Comparison of ENCODE assay signal across 18 cellular contexts in genomic region chr17:46160169-46160568, GRCh38. TPM values are rescaled to one million over a fixed set of nuclear protein-coding genes. Genes with fewer than 3 reads are reported as not detected.
DNase-seq lines count a peak whose midpoint lies in the region; ATAC-seq and TF ChIP-seq lines count a peak whose summit lies in the region.
"Had no signal": no experiment of that assay in that cellular context is flagged by ENCODE, and none has a peak within 500 bp of the region (broad histone marks: within the 10 kb centered on the region; RNA-seq: fewer than 3 reads in every experiment).

No MANE protein-coding gene starts in this region.

- TF ChIP-seq EP300 in gastroesophageal sphincter (IDR thresholded peaks at IDR 0.05) = no peak

- intact Hi-C loops in CD8-positive, alpha-beta T cell (cut with DNase I, micrococcal nuclease) = loop anchor here in 1 of 2 experiments (5.0 kb wide), 1 partner anchor 33 kb away; no protein-coding TSS in a partner anchor
- intact Hi-C loops in IMR-90 (cut with micrococcal nuclease) (no loop called here), psoas muscle (cut with DNase I) (no loop called here)

- H3K4me3 Mint-ChIP-seq in CD8-positive, alpha-beta T cell = no peak overlapping the region
- H3K4me3 Mint-ChIP-seq: activated CD4-positive, alpha-beta T cell treated with anti-CD3 and anti-CD28 coated beads, Interleukin-2, amount 10 ng/mL, durations not matched to agents 7 days and 5 days; activated naive CD4-positive, alpha-beta T cell treated with anti-CD3 and anti-CD28 coated beads, Interleukin-2, amount 10 ng/mL, durations not matched to agents 7 days and 5 days; neural crest cell had no signal

- no peak overlapping the region for H3K56ac ChIP-seq in IMR-90 (ENCODE audit: extremely low read depth, insufficient read depth, low read length)

- CTCF ChIA-PET in CD8-positive, alpha-beta T cell (lab: Charles Lee) = interaction anchor here (0.8 to 1.3 kb wide), 2 partner anchors 26 to 53 kb away, joined by 4 read pairs; no protein-coding TSS in a partner anchor
- CTCF ChIA-PET in IMR-90 (lab: Yijun Ruan, JAX) = interaction anchor here (0.6 kb wide), 1 partner anchor 101 kb away, joined by 3 read pairs; no protein-coding TSS in a partner anchor

- TF ChIP-seq CTCF in CD8-positive, alpha-beta T cell (IDR thresholded peaks at IDR 0.05) = no peak
- TF ChIP-seq CTCF in IMR-90 (conservative IDR thresholded peaks at IDR 0.05; ENCODE audit: low read depth, low read length) = no peak
- no peak for TF ChIP-seq CTCF in gastroesophageal sphincter (IDR thresholded peaks at IDR 0.05)
- no peak for TF ChIP-seq CTCF in psoas muscle (IDR thresholded peaks at IDR 0.05)
- TF ChIP-seq CTCF in brain microvascular endothelial cell (IDR thresholded peaks at IDR 0.05; ENCODE audit: low read depth, low read length, missing control alignments) = no peak

- H3K14ac ChIP-seq in IMR-90 (replicated peaks; ENCODE audit: low read depth, low read length) = no peak overlapping the region

- H4K20me1 ChIP-seq in IMR-90 (ENCODE audit: insufficient read depth, low read length) = peaks cover 95% of the 10 kb centered on the region

- no peak overlapping the region for H4K5ac ChIP-seq in IMR-90 (ENCODE audit: low read depth, low read length)

- no TSS peak for BruUV-seq in IMR-90 (replicated peaks; lab: Mats Ljungman, UMichigan)

- POLR2A ChIA-PET in CD8-positive, alpha-beta T cell (lab: Charles Lee) = no interaction called here
- POLR2A ChIA-PET in IMR-90 (lab: Charles Lee; ENCODE audit: unreplicated experiment) = no interaction called here

- H3K9ac ChIP-seq in IMR-90 (ENCODE audit: low read depth, low read length) = no peak overlapping the region

- no peak overlapping the region for H4K8ac ChIP-seq in IMR-90 (ENCODE audit: low read depth in 2 of 2, low read length in 2 of 2)

- H3K4me3 ChIP-seq in CD8-positive, alpha-beta T cell (ENCODE audit: low read depth, low read length) = no peak overlapping the region
- H3K4me3 ChIP-seq in IMR-90 (ENCODE audit: insufficient read depth, low read depth, low read length) = no peak overlapping the region
- H3K4me3 ChIP-seq in gastroesophageal sphincter = no peak overlapping the region
- H3K4me3 ChIP-seq in psoas muscle = no peak overlapping the region
- no peak overlapping the region for H3K4me3 ChIP-seq in brain microvascular endothelial cell (ENCODE audit: low read depth, low read length)
- H3K4me3 ChIP-seq: body of pancreas, tibial artery had no signal

- H4K91ac ChIP-seq in IMR-90 (ENCODE audit: insufficient read depth, low read depth, low read length) = no peak overlapping the region

- H2AFZ ChIP-seq in IMR-90 (replicated peaks; ENCODE audit: low read length, poor library complexity) = no peak overlapping the region

- dilution Hi-C loops in IMR-90 (cut with HindIII; ENCODE audit: low sequenced_read_pairs, unreplicated experiment) = no loop called here

- H3K27me3 Mint-ChIP-seq in CD8-positive, alpha-beta T cell (ENCODE audit: low read depth) = no peaks in the 10 kb centered on the region
- H3K27me3 Mint-ChIP-seq: activated CD4-positive, alpha-beta T cell treated with anti-CD3 and anti-CD28 coated beads, Interleukin-2, amount 10 ng/mL, durations not matched to agents 7 days and 5 days; activated naive CD4-positive, alpha-beta T cell treated with anti-CD3 and anti-CD28 coated beads, Interleukin-2, amount 10 ng/mL, durations not matched to agents 7 days and 5 days had no signal

- no peak overlapping the region for H3K4me2 ChIP-seq in IMR-90 (ENCODE audit: low read depth, low read length)

- H3K4me1 ChIP-seq in CD8-positive, alpha-beta T cell (ENCODE audit: insufficient read depth, low read length) = peaks cover 91% of the 10 kb centered on the region
- H3K4me1 ChIP-seq in IMR-90 (ENCODE audit: control insufficient read depth, insufficient read depth, low read length) (peaks cover 22% of the 10 kb centered on the region), gastroesophageal sphincter (peaks cover 37 to 100% (median 62%) of the 10 kb centered on the region in 3 donors), psoas muscle (peaks cover 79% of the 10 kb centered on the region)

- peaks cover 33% of the 10 kb centered on the region for H3K36me3 Mint-ChIP-seq in CD8-positive, alpha-beta T cell

- no peaks in the 10 kb centered on the region for H3K27me3 ChIP-seq in CD8-positive, alpha-beta T cell (ENCODE audit: insufficient read depth, low read length)
- H3K27me3 ChIP-seq in IMR-90 (ENCODE audit: control insufficient read depth, insufficient read depth, low read length) (no peaks in the 10 kb centered on the region), gastroesophageal sphincter (no peaks in the 10 kb centered on the region), psoas muscle (ENCODE audit: insufficient read depth in 3 of 3, low read length in 2 of 3) (no peaks in the 10 kb centered on the region), brain microvascular endothelial cell (replicated peaks) (no peaks in the 10 kb centered on the region)
- H3K27me3 ChIP-seq: body of pancreas, tibial artery had no signal

- H3K36me3 ChIP-seq in CD8-positive, alpha-beta T cell (ENCODE audit: insufficient read depth, low read length) = no peaks in the 10 kb centered on the region
- no peaks in the 10 kb centered on the region for H3K36me3 ChIP-seq in IMR-90 (ENCODE audit: control insufficient read depth, insufficient read depth, low read length)
- no peaks in the 10 kb centered on the region for H3K36me3 ChIP-seq in gastroesophageal sphincter
- H3K36me3 ChIP-seq in psoas muscle (ENCODE audit: insufficient read depth in 1 of 2, low read depth in 1 of 2) = no peaks in the 10 kb centered on the region
- no peaks in the 10 kb centered on the region for H3K36me3 ChIP-seq in brain microvascular endothelial cell (replicated peaks)
- H3K36me3 ChIP-seq: tibial artery had no signal

- no peak overlapping the region for H2AK9ac ChIP-seq in IMR-90 (replicated peaks; ENCODE audit: low read depth, low read length, poor library complexity)

- H3K79me1 ChIP-seq in IMR-90 (ENCODE audit: low read depth in 1 of 2, low read length in 2 of 2) = peaks cover 10 to 88% of the 10 kb centered on the region in 2 experiments; a peak in 3 of 4 replicates

- peak overlapping the region; percentile 34 for H2BK5ac ChIP-seq in IMR-90 (ENCODE audit: low read depth, low read length, poor library complexity, severe bottlenecking)

- H3K9me3 Mint-ChIP-seq in CD8-positive, alpha-beta T cell = no peaks in the 10 kb centered on the region
- H3K9me3 Mint-ChIP-seq: activated CD4-positive, alpha-beta T cell treated with anti-CD3 and anti-CD28 coated beads, Interleukin-2, amount 10 ng/mL, durations not matched to agents 7 days and 5 days; activated naive CD4-positive, alpha-beta T cell treated with anti-CD3 and anti-CD28 coated beads, Interleukin-2, amount 10 ng/mL, durations not matched to agents 7 days and 5 days; neural crest cell had no signal

- H3K27ac Mint-ChIP-seq in CD8-positive, alpha-beta T cell = peak overlapping the region; percentile 68
- H3K27ac Mint-ChIP-seq: activated CD4-positive, alpha-beta T cell treated with anti-CD3 and anti-CD28 coated beads, Interleukin-2, amount 10 ng/mL, durations not matched to agents 7 days and 5 days; activated naive CD4-positive, alpha-beta T cell treated with anti-CD3 and anti-CD28 coated beads, Interleukin-2, amount 10 ng/mL, durations not matched to agents 7 days and 5 days had no signal

- no peak for TF ChIP-seq RAD21 in IMR-90 (IDR thresholded peaks at IDR 0.05; ENCODE audit: low read length)

- peaks cover 22% of the 10 kb centered on the region for H3K9me1 ChIP-seq in IMR-90 (ENCODE audit: insufficient read depth, low read length)

- peaks cover 91% of the 10 kb centered on the region for H3K4me1 Mint-ChIP-seq in CD8-positive, alpha-beta T cell (ENCODE audit: low read depth)

- no peaks in the 10 kb centered on the region for H3K9me3 ChIP-seq in CD8-positive, alpha-beta T cell (ENCODE audit: low read length)
- H3K9me3 ChIP-seq in IMR-90 (ENCODE audit: control insufficient read depth, insufficient read depth, low read length) = no peaks in the 10 kb centered on the region
- no peaks in the 10 kb centered on the region for H3K9me3 ChIP-seq in gastroesophageal sphincter
- no peaks in the 10 kb centered on the region for H3K9me3 ChIP-seq in psoas muscle
- H3K9me3 ChIP-seq: body of pancreas, tibial artery had no signal

- H3K4ac ChIP-seq in IMR-90 (ENCODE audit: low read depth, low read length) = no peak overlapping the region

- in situ Hi-C loops in IMR-90 (cut with MboI; ENCODE audit: low sequenced_read_pairs) = no loop called here
- in situ Hi-C loops in brain microvascular endothelial cell (cut with HindIII; ENCODE audit: low pct_ligation_motif_present, low sequenced_read_pairs) = no loop called here

- peak overlapping the region; percentile 73; the same call in 1 of the 2 replicates for H2AK5ac ChIP-seq in IMR-90 (ENCODE audit: low read depth, low read length)

- ATAC-seq in CD8-positive, alpha-beta T cell = no peak
- ATAC-seq in IMR-90 (ENCODE audit: low read depth) (no peak), gastroesophageal sphincter (no peak), psoas muscle (peak in 3 of 4 donors; percentile 45 to 59 (median 51)), GM19023 (IDR thresholded peaks at IDR 0.05; ENCODE audit: unreplicated experiment) (no peak)
- ATAC-seq: body of pancreas had no signal

- H2BK120ac ChIP-seq in IMR-90 (ENCODE audit: low read depth, low read length) = no peak overlapping the region

- H3K18ac ChIP-seq in IMR-90 (ENCODE audit: low read depth, low read length) = no peak overlapping the region

- peak overlapping the region; percentile 30; the same call in 1 of the 2 replicates for H3K23ac ChIP-seq in IMR-90 (ENCODE audit: low read depth, low read length)

- no peak overlapping the region for H3K27ac ChIP-seq in CD8-positive, alpha-beta T cell (ENCODE audit: low read depth, low read length)
- H3K27ac ChIP-seq in IMR-90 (ENCODE audit: insufficient read depth, low read length) = no peak overlapping the region
- peak overlapping the region; percentile 27 to 87 (median 79) for H3K27ac ChIP-seq in gastroesophageal sphincter
- peak overlapping the region; percentile 57 for H3K27ac ChIP-seq in psoas muscle
- H3K27ac ChIP-seq in brain microvascular endothelial cell = no peak overlapping the region
- H3K27ac ChIP-seq: tibial artery had no signal

- no peak overlapping the region for H2BK15ac ChIP-seq in IMR-90 (ENCODE audit: low read depth, low read length)

- H2BK20ac ChIP-seq in IMR-90 (ENCODE audit: low read depth, low read length) = no peak overlapping the region

- no peak for DNase-seq in CD8-positive, alpha-beta T cell
- DNase-seq in IMR-90 (no peak), psoas muscle (peak in 1 of 2 donors; percentile 46), brain microvascular endothelial cell (no peak), NCI-H2196 treated with DMSO at 0.1 percent for 48 hours (lab: John Stamatoyannopoulos, UW; ENCODE audit: unreplicated experiment) (no peak)
- DNase-seq: activated CD4-positive, alpha-beta T cell treated with anti-CD3 and anti-CD28 coated beads, Interleukin-2, amount 10 ng/mL, durations not matched to agents 7 days and 5 days; activated naive CD4-positive, alpha-beta T cell treated with anti-CD3 and anti-CD28 coated beads, Interleukin-2, amount 10 ng/mL, durations not matched to agents 7 days and 5 days; body of pancreas; cortex of kidney; hippocampal formation; mesendoderm; NCI-H1417 treated with DMSO at 0.1 percent for 48 hours; NCI-H774; Right ventricle myocardium superior; tibial artery had no signal

- WGBS in IMR-90 (ENCODE audit: extremely low coverage in 2 of 2, insufficient read length in 1 of 2), 2 experiments = no CpG with 5 or more reads among the region's 8 CpGs
- 96 to 100% methylated on average over 3 to 8 of the region's 8 CpGs for WGBS in gastroesophageal sphincter (ENCODE audit: low coverage in 1 of 2), 2 donors
- 93 to 98% (median 97%) methylated on average over 8 of the region's 8 CpGs for WGBS in psoas muscle, 3 donors

- TF ChIP-seq POLR2A in IMR-90 (IDR thresholded peaks at IDR 0.05; ENCODE audit: low read depth, low read length) (no peak), gastroesophageal sphincter (IDR thresholded peaks at IDR 0.05) (no peak)

RNA-seq across cellular contexts. Expression of gene KANSL1, which starts 33.1 kb away (rescaled TPM):
- 100 to 1,000 TPM; 150 to 152 TPM for total RNA-seq in CD8-positive, alpha-beta T cell
- total RNA-seq in IMR-90 (2012; rRNA removed) = 48.0 and 49.6 TPM in 2 replicates
- 15.6 and 19.1 TPM in 2 replicates for polyA plus RNA-seq in IMR-90 (2012; rRNA removed)
- 9.3 and 9.8 TPM in 2 replicates for polyA plus RNA-seq in IMR-90 (2012; cell fraction: cytosol; rRNA removed)
- polyA plus RNA-seq in IMR-90 (2012; cell fraction: nucleus; rRNA removed; ENCODE audit: low replicate concordance) = 29.7 and 54.2 TPM in 2 replicates
- 10 to 100 TPM; 57.7 to 91.2 (median 75.1) TPM for total RNA-seq in gastroesophageal sphincter
- 10 to 100 TPM; 25.8 to 37.5 (median 34.1) TPM for total RNA-seq in psoas muscle
- 10 to 100 TPM in 1 of 3 donors, 1 to 10 TPM in 2; 6.9 to 15.3 (median 9.8) TPM for polyA plus RNA-seq in psoas muscle

Comparison
In these comparisons a context has a peak if more than half of its experiments do, and no peak if none do; other contexts are left out.
1. ATAC-seq: peak in psoas muscle (3 of 4); none in CD8-positive, alpha-beta T cell (single experiment), IMR-90 (single experiment), gastroesophageal sphincter (single experiment) and GM19023 (single experiment).
2. H3K27ac ChIP-seq: peak in gastroesophageal sphincter (4 of 4) and psoas muscle (single experiment); none in CD8-positive, alpha-beta T cell (single experiment), IMR-90 (single experiment) and brain microvascular endothelial cell (single experiment).